In genomic region chr18:79068946-79069791, GRCh38 we compare ENCODE assay signal across 8 cellular contexts. TPM values are rescaled to one million over a fixed set of nuclear protein-coding genes. Genes with fewer than 3 reads are reported as not detected.
A peak's percentile ranks its signal among the peaks of the same experiment; 100 is the strongest.
DNase-seq lines count a peak whose midpoint lies in the region; ATAC-seq, FAIRE-seq and TF ChIP-seq lines count a peak whose summit lies in the region.

ATP9B (plus strand) TSS chr18:79069394; CDS start chr18:79069411, 17 bp downstream.

- H3K4me1 Mint-ChIP-seq in endothelial cell (ENCODE audit: unreplicated experiment): peaks cover 14% of the 10 kb centered on the region

- peaks cover 35% of the 10 kb centered on the region for H3K36me3 Mint-ChIP-seq in endothelial cell (ENCODE audit: low read depth, unreplicated experiment)

- peaks cover 22% of the 10 kb centered on the region for H3K27me3 Mint-ChIP-seq in endothelial cell (ENCODE audit: unreplicated experiment)

- DNase-seq in Caki2 (ENCODE audit: low read depth): peak; percentile 95
- peak; percentile 79 for DNase-seq in HTR-8/SVneo (ENCODE audit: insufficient read length, low spot score)
- DNase-seq in activated CD8-positive, alpha-beta memory T cell treated with anti-CD3 and anti-CD28 coated beads, Interleukin-2, amount 50 U/mL, for 4 hours: peak; percentile 98
- DNase-seq in endothelial cell (ENCODE audit: low spot score): peak; percentile 98
- DNase-seq in midbrain (lab: John Stamatoyannopoulos, UW): peak; percentile 99
- DNase-seq in stimulated activated CD8-positive, alpha-beta memory T cell treated with anti-CD3 and anti-CD28 coated beads, Interleukin-2, amount 100 ng/mL, for 1 hour (ENCODE audit: low read depth in 2 of 2): peak; percentile 95 to 96

- no peaks in the 10 kb centered on the region for H3F3A ChIP-seq in OCI-LY1 (ENCODE audit: insufficient read depth, low read length)

- H3K4me1 ChIP-seq in OCI-LY1 (ENCODE audit: insufficient read depth, low read length, severe bottlenecking): peaks cover 20% of the 10 kb centered on the region

- H3K9me2 ChIP-seq in OCI-LY1 (ENCODE audit: low read depth, low read length): no peaks in the 10 kb centered on the region

- peak within 1 kb of the TSS; percentile 99 for H3K4me3 ChIP-seq in OCI-LY1 (ENCODE audit: low read depth, low read length, poor library complexity, severe bottlenecking)

- peak within 1 kb of the TSS; percentile 95 for H3K4me3 Mint-ChIP-seq in endothelial cell (ENCODE audit: unreplicated experiment)

- TF ChIP-seq CTCF in OCI-LY1 (IDR thresholded peaks at IDR 0.05; ENCODE audit: low read length): no peak
- no peak for TF ChIP-seq CTCF in endothelial cell (IDR thresholded peaks at IDR 0.05; ENCODE audit: unreplicated experiment)

- peak; percentile 46 for FAIRE-seq in HTR-8/SVneo (lab: Jason Lieb, UNC)

- peak; percentile 88 for ATAC-seq in GM21367 (IDR thresholded peaks at IDR 0.05; ENCODE audit: unreplicated experiment)

- H3K9me3 ChIP-seq in OCI-LY1 (ENCODE audit: low read length): peaks cover 4% of the 10 kb centered on the region; the same call in 1 of the 2 replicates

- peak within 1 kb of the TSS; percentile 93 for H3K27ac Mint-ChIP-seq in endothelial cell (ENCODE audit: unreplicated experiment)

- in situ Hi-C loops in Caki2 (cut with HindIII; ENCODE audit: low pct_unique_long_range_greater_than_20kb, low sequenced_read_pairs): no loop called here

- peak within 1 kb of the TSS; percentile 87 for H3K4me2 ChIP-seq in OCI-LY1 (ENCODE audit: low read length)

- peak within 1 kb of the TSS; percentile 25; the same call in 1 of the 2 replicates for H2AFZ ChIP-seq in OCI-LY1 (ENCODE audit: low read length)

- H4K20me1 ChIP-seq in OCI-LY1 (ENCODE audit: insufficient read depth, low read length): no peaks in the 10 kb centered on the region

- peak within 1 kb of the TSS; percentile 50 for H3K27ac ChIP-seq in OCI-LY1 (ENCODE audit: low read depth, low read length, poor library complexity, severe bottlenecking)

- H3K79me2 ChIP-seq in OCI-LY1 (ENCODE audit: insufficient read depth, low read length): peaks cover 31% of the 10 kb centered on the region

- no peaks in the 10 kb centered on the region; the same call in 1 of the 2 replicates for H3K36me3 ChIP-seq in OCI-LY1 (ENCODE audit: insufficient read depth, low read length)

- H3K9me3 Mint-ChIP-seq in endothelial cell (ENCODE audit: unreplicated experiment): peaks cover 18% of the 10 kb centered on the region

- H3K9ac ChIP-seq in OCI-LY1 (ENCODE audit: low read length): peak within 1 kb of the TSS; percentile 97

- no peaks in the 10 kb centered on the region; the same call in 1 of the 2 replicates for H3K27me3 ChIP-seq in OCI-LY1 (ENCODE audit: insufficient read depth, low read length)

RNA-seq across cellular contexts. Expression of gene ATP9B, which starts in this region (rescaled TPM):
- total RNA-seq in Caki2 (2014; rRNA removed; shearing (Covaris generic); ENCODE audit: low replicate concordance): 60.4 and 64.0 TPM in 2 replicates
- 37.3 TPM for total RNA-seq in endothelial cell (ENCODE audit: unreplicated experiment)

Comparison
In these comparisons a context has a peak if more than half of its experiments do, and no peak if none do; other contexts are left out.
1. Peak in every context shown above with its lines: DNase-seq, ATAC-seq, H3K4me3 ChIP-seq and H3K27ac ChIP-seq.